In genomic region chr3:101561630-101562328, GRCh38 we compare ENCODE assay signal across 8 cellular contexts. TPM values are rescaled to one million over a fixed set of nuclear protein-coding genes. Genes with fewer than 3 reads are reported as not detected.
DNase-seq lines count a peak whose midpoint lies in the region; ATAC-seq and TF ChIP-seq lines count a peak whose summit lies in the region.

Gene TRMT10C (plus strand): TSS chr3:101561868. CDS start chr3:101564782, 2,914 bp downstream.

- ATAC-seq in HG02763 (IDR thresholded peaks at IDR 0.05; ENCODE audit: unreplicated experiment) (peak; percentile 99), T-cell (replicated peaks in 1 of 4) (peak; percentile 95 to 98 (median 97)), heart left ventricle (peak; percentile 96 to 99 (median 99))

- H3K27me3 Mint-ChIP-seq in T-cell, result peaks cover 2 to 6% of the 10 kb centered on the region in 2 donors
- peaks cover 6% of the 10 kb centered on the region for H3K27me3 Mint-ChIP-seq in type B pancreatic cell

- H3K36me3 ChIP-seq in heart left ventricle, result peaks cover 0 to 25% (median 21%) of the 10 kb centered on the region in 9 donors

- POLR2A ChIA-PET in T-cell (lab: Charles Lee), result interaction anchor here (0.8 to 1.7 kb wide), 10 partner anchors 9 to 188 kb away, joined by 3 to 16 read pairs (median 4); partner anchors contain the start of genes PCNP (in 1 of the 2) and SENP7 (in 1 of the 2)

- CTCF ChIA-PET in T-cell (lab: Charles Lee), result interaction anchor here in 1 of 2 donors (0.8 to 3.3 kb wide), 3 partner anchors 12 to 44 kb away, joined by 3 to 14 read pairs (median 4); partner anchors contain the start of gene PCNP

- H3K4me3 Mint-ChIP-seq in T-cell (peak within 1 kb of the TSS; percentile 92 to 98 (median 97)), type B pancreatic cell (peak within 1 kb of the TSS; percentile 99)

- DNase-seq in NCI-H1417 treated with DMSO at 0.1 percent for 48 hours (lab: John Stamatoyannopoulos, UW) (peak; percentile 51), T-cell (peak; percentile 81 to 95 (median 92)), heart left ventricle (peak; percentile 89 to 94 (median 92)), pons (ENCODE audit: low spot score) (peak; percentile 93), type B pancreatic cell (ENCODE audit: extremely low spot score, unreplicated experiment) (peak; percentile 88)

- H3K27me3 ChIP-seq in heart left ventricle, result peaks cover 0 to 22% (median 0%) of the 10 kb centered on the region in 9 donors

- peaks cover 0 to 29% (median 15%) of the 10 kb centered on the region in 12 donors for H3K4me1 ChIP-seq in heart left ventricle

- intact Hi-C loops in heart left ventricle (cut with DNase I), result loop anchor here in 7 of 10 donors (1.0 to 10.0 kb wide), 6 partner anchors 12 to 213 kb away; partner anchors contain the start of genes SENP7 (in 6 of the 7), NXPE3 (in 1 of the 7) and PCNP (in 1 of the 7)

- WGBS in adipose tissue, 3 donors, result 0% methylated on average over 35 of the region's 35 CpGs
- 0 to 1% (median 0%) methylated on average over 35 of the region's 35 CpGs for WGBS in heart left ventricle, 4 donors

- H3K27ac Mint-ChIP-seq in T-cell (peak within 1 kb of the TSS; percentile 95 to 96), type B pancreatic cell (peak within 1 kb of the TSS; percentile 98)

- H3K36me3 Mint-ChIP-seq in T-cell (peaks cover 25% of the 10 kb centered on the region), type B pancreatic cell (peaks cover 23% of the 10 kb centered on the region)

- H3K9me3 Mint-ChIP-seq in T-cell (no peaks in the 10 kb centered on the region), type B pancreatic cell (no peaks in the 10 kb centered on the region)

- TF ChIP-seq POLR2A in heart left ventricle (IDR thresholded peaks at IDR 0.05), result peak in 1 of 2 donors; percentile 78

- H3K27ac ChIP-seq in adipose tissue (ENCODE audit: low read depth, low read length) (peak within 1 kb of the TSS; percentile 56), heart left ventricle (peak within 1 kb of the TSS; percentile 45 to 93 (median 85))

- peak within 1 kb of the TSS; percentile 76 for H3K4me3 ChIP-seq in GM12875 (ENCODE audit: low read depth, low read length)
- peak within 1 kb of the TSS; percentile 42 to 93 (median 76) for H3K4me3 ChIP-seq in heart left ventricle

- peaks cover 34 to 37% (median 34%) of the 10 kb centered on the region in 3 donors for H3K4me1 Mint-ChIP-seq in T-cell
- H3K4me1 Mint-ChIP-seq in type B pancreatic cell (ENCODE audit: unreplicated experiment), result peaks cover 14% of the 10 kb centered on the region

- H3K9me3 ChIP-seq in heart left ventricle, result no peaks in the 10 kb centered on the region

- TF ChIP-seq CTCF in GM12875 (IDR thresholded peaks at IDR 0.05; ENCODE audit: borderline replicate concordance, insufficient read depth, low read depth, low read length), result no peak
- TF ChIP-seq CTCF in heart left ventricle (IDR thresholded peaks at IDR 0.05), result no peak
- TF ChIP-seq CTCF in type B pancreatic cell (conservative IDR thresholded peaks at IDR 0.05), result no peak

RNA-seq across cellular contexts. Expression of gene TRMT10C, which starts in this region (rescaled TPM):
- total RNA-seq in T-cell (10 to 100 TPM; 21.4 to 33.3 (median 22.2) TPM), heart left ventricle (10 to 100 TPM; 24.5 to 27.6 (median 26.4) TPM), type B pancreatic cell (ENCODE audit: low replicate concordance) (28.5 and 31.9 TPM in 2 replicates)
- polyA plus RNA-seq in adipose tissue (10 to 100 TPM in 2 of 3 donors, 1 to 10 TPM in 1; 7.6 to 22.4 (median 13.8) TPM), heart left ventricle (10 to 100 TPM; 21.1 to 36.2 TPM)

Comparison
In these comparisons a context has a peak if more than half of its experiments do, and no peak if none do; other contexts are left out.
1. Peak in every context shown above with its lines: DNase-seq, ATAC-seq, H3K4me3 ChIP-seq and H3K27ac ChIP-seq.